8 cellular contexts compared by ENCODE assay signal in the genomic region with DNA sequence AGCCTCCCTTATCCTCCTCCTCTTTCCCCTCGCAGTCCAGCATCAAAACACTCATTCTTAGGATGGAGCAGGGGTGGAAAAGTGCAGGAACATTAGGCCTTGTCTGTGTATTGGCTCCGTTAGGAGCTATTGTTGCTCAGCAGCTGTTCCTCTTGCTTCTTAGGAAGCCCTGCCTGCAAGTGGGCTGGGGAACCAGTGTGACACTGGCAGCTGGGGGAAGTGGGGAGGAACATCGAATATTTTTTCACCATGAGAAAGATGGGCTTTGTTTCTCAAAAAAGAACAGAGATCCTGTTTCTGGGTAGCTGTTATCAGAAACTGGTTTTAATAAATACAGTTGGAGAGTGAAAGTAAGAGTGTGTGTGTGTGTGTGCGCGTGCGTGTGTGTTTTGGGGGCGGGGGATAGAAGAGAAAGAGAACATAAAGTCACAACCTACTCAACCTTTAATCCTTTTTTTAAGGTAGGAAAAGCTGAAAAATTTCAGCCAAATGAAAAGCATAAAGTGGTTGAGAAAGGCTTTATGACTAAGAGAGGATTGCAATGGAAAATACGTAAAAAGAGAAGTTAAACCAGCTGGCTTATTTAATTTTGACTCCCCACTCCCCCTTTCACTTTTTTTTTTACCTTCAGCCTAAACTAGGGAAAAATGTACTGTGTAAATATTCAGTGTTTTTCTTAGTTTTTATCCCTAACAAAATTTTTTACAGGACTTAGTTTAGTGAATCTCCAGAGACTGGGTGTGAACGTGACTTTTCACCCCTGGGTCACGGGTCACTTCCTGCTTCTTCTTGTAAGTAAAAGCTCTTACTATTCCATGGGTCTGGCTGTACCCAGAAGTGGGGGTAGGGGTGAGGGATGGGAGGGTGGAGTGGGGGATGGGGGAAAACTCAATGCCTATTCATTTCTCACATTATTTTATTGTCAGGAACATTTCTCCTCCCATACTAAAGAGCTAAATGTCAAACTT.
A peak's percentile ranks its signal among the peaks of the same experiment; 100 is the strongest.
DNase-seq lines count a peak whose midpoint lies in the region; ATAC-seq and TF ChIP-seq lines count a peak whose summit lies in the region.

No MANE protein-coding gene starts in this region.

- CTCF ChIA-PET in WTC11 (lab: Charles Lee) = no interaction called here

- no peaks in the 10 kb centered on the region for H3K36me3 Mint-ChIP-seq in WTC11
- peaks cover 21% of the 10 kb centered on the region for H3K36me3 Mint-ChIP-seq in stimulated activated memory B cell treated with anti-CD40 and anti-IgM and Interleukin-4, amounts not matched to agents 10 μg/mL and 1 μg/mL and 100 μg/mL, for 72 hours

- H3K9ac ChIP-seq in mucosa of rectum (ENCODE audit: low read depth in 1 of 2, low read length in 2 of 2) = peak overlapping the region; percentile 29 to 64

- H3K27me3 ChIP-seq in mucosa of rectum (ENCODE audit: control insufficient read depth in 2 of 2, insufficient read depth in 2 of 2, low read length in 2 of 2) = no peaks in the 10 kb centered on the region

- H3K27ac ChIP-seq in mucosa of rectum (ENCODE audit: low read depth in 2 of 2, low read length in 2 of 2) = peak overlapping the region; percentile 59 to 78

- peaks cover 8 to 31% of the 10 kb centered on the region in 2 donors for H3K4me1 ChIP-seq in mucosa of rectum (ENCODE audit: control insufficient read depth in 2 of 2, insufficient read depth in 2 of 2, low read length in 2 of 2)

- peaks cover 31% of the 10 kb centered on the region for H3K4me1 Mint-ChIP-seq in WTC11
- peaks cover 35% of the 10 kb centered on the region for H3K4me1 Mint-ChIP-seq in stimulated activated memory B cell treated with anti-CD40 and anti-IgM and Interleukin-4, amounts not matched to agents 10 μg/mL and 1 μg/mL and 100 μg/mL, for 72 hours

- H3K4me3 ChIP-seq in mucosa of rectum (ENCODE audit: low read length in 2 of 2) = peak overlapping the region; percentile 36 to 41

- H3K36me3 ChIP-seq in mucosa of rectum (ENCODE audit: control insufficient read depth in 2 of 2, insufficient read depth in 2 of 2, low read length in 2 of 2) = no peaks in the 10 kb centered on the region

- H3K4me3 Mint-ChIP-seq in WTC11 = peak overlapping the region; percentile 32; the same call in 1 of the 2 replicates
- H3K4me3 Mint-ChIP-seq in stimulated activated memory B cell treated with anti-CD40 and anti-IgM and Interleukin-4, amounts not matched to agents 10 μg/mL and 1 μg/mL and 100 μg/mL, for 72 hours = peak overlapping the region; percentile 80

- ATAC-seq in HG02943 (IDR thresholded peaks at IDR 0.05; ENCODE audit: low read depth, unreplicated experiment) (peak; percentile 35), WTC11 (peak; percentile 41), HG03108 (IDR thresholded peaks at IDR 0.05; ENCODE audit: unreplicated experiment) (no peak)
- peak; percentile 61 for ATAC-seq in stimulated activated memory B cell treated with anti-CD40 and anti-IgM and Interleukin-4, amounts not matched to agents 10 μg/mL and 1 μg/mL and 100 μg/mL, for 72 hours

- peak overlapping the region; percentile 67; the same call in 1 of the 2 replicates for H3K27ac Mint-ChIP-seq in WTC11
- H3K27ac Mint-ChIP-seq in stimulated activated memory B cell treated with anti-CD40 and anti-IgM and Interleukin-4, amounts not matched to agents 10 μg/mL and 1 μg/mL and 100 μg/mL, for 72 hours = no peak overlapping the region

- DNase-seq in GM03348 (ENCODE audit: low spot score) (peak; percentile 27), WTC11 (ENCODE audit: low spot score) (no peak), dermis blood vessel endothelial cell (peak; percentile 62), COLO668 (lab: John Stamatoyannopoulos, UW; ENCODE audit: unreplicated experiment) (no peak)

- no peaks in the 10 kb centered on the region for H3K27me3 Mint-ChIP-seq in WTC11 (ENCODE audit: low read depth)
- no peaks in the 10 kb centered on the region for H3K27me3 Mint-ChIP-seq in stimulated activated memory B cell treated with anti-CD40 and anti-IgM and Interleukin-4, amounts not matched to agents 10 μg/mL and 1 μg/mL and 100 μg/mL, for 72 hours

- H3K9me3 ChIP-seq in mucosa of rectum (ENCODE audit: control insufficient read depth in 2 of 2, low read length in 2 of 2) = no peaks in the 10 kb centered on the region

- POLR2A ChIA-PET in WTC11 (lab: Charles Lee) = interaction anchor here (1.0 to 1.2 kb wide), 2 partner anchors 360 to 361 kb away, joined by 3 read pairs; partner anchors contain the start of gene BTG1

- TF ChIP-seq CTCF in WTC11 (IDR thresholded peaks at IDR 0.05) = no peak

- peaks cover 15% of the 10 kb centered on the region for H3K9me3 Mint-ChIP-seq in WTC11
- H3K9me3 Mint-ChIP-seq in stimulated activated memory B cell treated with anti-CD40 and anti-IgM and Interleukin-4, amounts not matched to agents 10 μg/mL and 1 μg/mL and 100 μg/mL, for 72 hours = peaks cover 3% of the 10 kb centered on the region

TF ChIP-seq in WTC11, 78 proteins besides CTCF, POLR2A, EP300 and RAD21:
- TF ChIP-seq SOX15 (CRISPR knock-in tag; IDR thresholded peaks at IDR 0.05) (no peak), IRF2 (CRISPR knock-in tag; IDR thresholded peaks at IDR 0.05; ENCODE audit: borderline replicate concordance, low read depth) (no peak), FOXK1 (CRISPR knock-in tag; IDR thresholded peaks at IDR 0.05) (no peak), TEAD4 (CRISPR knock-in tag; IDR thresholded peaks at IDR 0.05) (no peak), STAT6 (CRISPR knock-in tag; conservative IDR thresholded peaks at IDR 0.05; ENCODE audit: low read depth) (no peak), ZNF671 (CRISPR knock-in tag; IDR thresholded peaks at IDR 0.05) (no peak), RORB (CRISPR knock-in tag; IDR thresholded peaks at IDR 0.05) (no peak), USF1 (CRISPR knock-in tag; IDR thresholded peaks at IDR 0.05) (no peak), ZNF138 (CRISPR knock-in tag; conservative IDR thresholded peaks at IDR 0.05) (no peak), IRF1 (CRISPR knock-in tag; IDR thresholded peaks at IDR 0.05) (no peak), ZNF396 (CRISPR knock-in tag; IDR thresholded peaks at IDR 0.05; ENCODE audit: borderline replicate concordance) (no peak), ZMAT4 (CRISPR knock-in tag; IDR thresholded peaks at IDR 0.05) (no peak), SMAD4 (CRISPR knock-in tag; IDR thresholded peaks at IDR 0.05) (no peak), CREB1 (CRISPR knock-in tag; IDR thresholded peaks at IDR 0.05) (no peak), NFYB (CRISPR knock-in tag; conservative IDR thresholded peaks at IDR 0.05; ENCODE audit: low read depth) (no peak), ZNF423 (CRISPR knock-in tag; IDR thresholded peaks at IDR 0.05) (no peak)

Comparison
In these comparisons a context has a peak if more than half of its experiments do, and no peak if none do; other contexts are left out.
1. DNase-seq: peak in GM03348 (single experiment) and dermis blood vessel endothelial cell (single experiment); none in WTC11 (single experiment) and COLO668 (single experiment).